Comparison of ENCODE assay signal across 8 cellular contexts in the genomic region with DNA sequence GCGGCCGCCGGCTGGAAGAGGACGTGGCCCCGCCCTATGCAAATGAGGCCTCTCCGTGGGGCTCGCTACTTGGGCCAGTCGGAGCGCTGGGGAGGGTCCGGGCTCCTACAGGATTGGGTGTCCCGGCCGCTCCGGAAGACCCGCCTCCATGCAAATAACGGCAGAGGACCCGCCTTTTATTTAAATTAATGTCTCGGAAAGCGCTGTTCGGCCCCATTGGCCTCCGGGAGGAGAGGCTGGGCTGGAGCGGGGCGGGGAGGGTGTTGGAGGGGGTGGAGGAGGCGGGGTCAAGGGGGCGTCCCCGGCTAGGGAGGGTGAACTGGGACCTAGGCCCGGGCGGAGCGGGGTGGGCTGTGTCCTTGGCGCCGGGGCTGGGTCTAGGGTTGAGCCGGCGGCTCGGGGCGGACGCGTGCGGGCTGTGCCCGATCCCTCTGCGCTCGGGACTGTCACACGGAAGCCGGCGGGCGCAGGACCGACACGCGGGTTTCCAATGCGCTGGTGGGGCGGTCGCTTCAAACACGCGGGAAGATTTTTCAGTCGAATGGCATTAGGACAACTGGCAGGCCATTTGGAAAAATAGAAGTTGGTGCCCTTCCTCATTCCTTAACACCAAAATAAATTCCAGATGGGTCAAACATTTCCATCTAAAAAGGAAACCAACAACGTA. TPM values are rescaled to one million over a fixed set of nuclear protein-coding genes. Genes with fewer than 3 reads are reported as not detected.
DNase-seq lines count a peak whose midpoint lies in the region; ATAC-seq, FAIRE-seq and TF ChIP-seq lines count a peak whose summit lies in the region.

No MANE protein-coding gene starts in this region.

- peak overlapping the region; percentile 91 for H2AFZ ChIP-seq in mammary epithelial cell (ENCODE audit: low read depth, low read length)

- BruUV-seq in mammary epithelial cell (replicated peaks; lab: Mats Ljungman, UMichigan): TSS peak; percentile 51

- no peak for FAIRE-seq in small intestine (lab: Jason Lieb, UNC)

- TF ChIP-seq CTCF in AG04449 (IDR thresholded peaks at IDR 0.05; ENCODE audit: insufficient read depth, low read length, missing control alignments) (no peak), VCaP (conservative IDR thresholded peaks at IDR 0.05) (peak; percentile 27; the same call in 1 of the 2 replicates), mammary epithelial cell (conservative IDR thresholded peaks at IDR 0.05 in 1 of 2, IDR thresholded peaks at IDR 0.05 in 1 of 2; ENCODE audit: extremely low read depth in 1 of 2, insufficient read depth in 1 of 2, low read depth in 1 of 2, low read length in 2 of 2) (no peak)

- ATAC-seq in GM18873 (IDR thresholded peaks at IDR 0.05; ENCODE audit: low FRiP score, unreplicated experiment) (peak; percentile 85), HG03135 (IDR thresholded peaks at IDR 0.05; ENCODE audit: unreplicated experiment) (peak; percentile 91)

- peak overlapping the region; percentile 83 for H3K4me3 ChIP-seq in AG04449 (ENCODE audit: low read depth, low read length)
- peak overlapping the region; percentile 53 to 84 (median 65) for H3K4me3 ChIP-seq in mammary epithelial cell (replicated peaks in 1 of 3; ENCODE audit: insufficient read depth in 1 of 3, low read depth in 2 of 3, low read length in 3 of 3)
- peak overlapping the region; percentile 48 to 74 for H3K4me3 ChIP-seq in small intestine (ENCODE audit: low read depth in 1 of 2, low read length in 2 of 2)

- H3K79me2 ChIP-seq in mammary epithelial cell (ENCODE audit: insufficient read depth, low read length): peaks cover 8% of the 10 kb centered on the region

- peaks cover 4% of the 10 kb centered on the region for H3K36me3 ChIP-seq in mammary epithelial cell (ENCODE audit: insufficient read depth, low read length)
- H3K36me3 ChIP-seq in small intestine (ENCODE audit: control insufficient read depth in 2 of 2, insufficient read depth in 2 of 2, low read length in 2 of 2): peaks cover 4 to 5% of the 10 kb centered on the region in 2 donors

- 0% methylated on average over 14 of the region's 54 CpGs for WGBS in mammary epithelial cell (ENCODE audit: low coverage, missing lambda C conversion rate)
- WGBS in small intestine, 3 donors: 0% methylated on average over 47 to 54 of the region's 54 CpGs

- H3K9ac ChIP-seq in mammary epithelial cell (ENCODE audit: insufficient read depth, low read length): peak overlapping the region; percentile 56

- no peaks in the 10 kb centered on the region for H4K20me1 ChIP-seq in mammary epithelial cell (ENCODE audit: insufficient read depth, low read length)

- peaks cover 3% of the 10 kb centered on the region for H3K4me1 ChIP-seq in mammary epithelial cell (ENCODE audit: insufficient read depth, low read length)
- peaks cover 0 to 3% of the 10 kb centered on the region in 2 donors for H3K4me1 ChIP-seq in small intestine (ENCODE audit: control insufficient read depth in 2 of 2, insufficient read depth in 1 of 2, low read depth in 1 of 2, low read length in 1 of 2)

- H3K27ac ChIP-seq in VCaP (peak overlapping the region; percentile 94), mammary epithelial cell (ENCODE audit: insufficient read depth, low read depth, low read length) (peak overlapping the region; percentile 18), small intestine (ENCODE audit: low read depth in 1 of 2, low read length in 1 of 2) (peak overlapping the region in 1 of 2 donors; percentile 86)

- H3K27me3 ChIP-seq in mammary epithelial cell (ENCODE audit: insufficient read depth, low read length) (no peaks in the 10 kb centered on the region), small intestine (ENCODE audit: control insufficient read depth in 2 of 2, insufficient read depth in 2 of 2, low read length in 2 of 2) (no peaks in the 10 kb centered on the region)

- in situ Hi-C loops in mammary epithelial cell (cut with MboI; ENCODE audit: low sequenced_read_pairs in 2 of 2): no loop called here

- POLR2A ChIA-PET in AG04449 (lab: Yijun Ruan, JAX): no interaction called here

- no peaks in the 10 kb centered on the region for H3K9me3 ChIP-seq in mammary epithelial cell (replicated peaks; ENCODE audit: insufficient read depth, low read length)
- no peaks in the 10 kb centered on the region for H3K9me3 ChIP-seq in small intestine (ENCODE audit: control insufficient read depth, low read depth)

- intact Hi-C loops in mammary epithelial cell (cut with micrococcal nuclease): loop anchor here (5.0 kb wide), 1 partner anchor 225 kb away; no protein-coding TSS in a partner anchor

- dilution Hi-C loops in mammary epithelial cell (cut with HindIII; ENCODE audit: low sequenced_read_pairs): no loop called here

- CTCF ChIA-PET in AG04449 (lab: Yijun Ruan, JAX): no interaction called here
- CTCF ChIA-PET in mammary epithelial cell (lab: Charles Lee; ENCODE audit: low non-redundant PET): no interaction called here

- peak overlapping the region; percentile 93 for H3K4me2 ChIP-seq in mammary epithelial cell (ENCODE audit: insufficient read depth, low read depth, low read length)

- DNase-seq in AG04449 (ENCODE audit: low read depth, low spot score) (peak; percentile 93), NCI-H2196 (lab: John Stamatoyannopoulos, UW; ENCODE audit: unreplicated experiment) (peak; percentile 97), mammary epithelial cell (peak; percentile 99), iPS-NIHi11 (ENCODE audit: low spot score) (peak; percentile 99), small intestine (peak; percentile 99)

RNA-seq across cellular contexts. Expression of a gene that starts 0.3 kb away (rescaled TPM):
- 10 to 100 TPM; 11.8 to 18.7 TPM for total RNA-seq in mammary epithelial cell
- polyA plus RNA-seq in mammary epithelial cell (5.3 TPM), small intestine (10 to 100 TPM; 13.8 to 21.9 (median 15.2) TPM)
- polyA minus RNA-seq in mammary epithelial cell: 4.8 TPM

RNA-seq across cellular contexts. Expression of a gene that starts 17.3 kb away (rescaled TPM):
- not detected for total RNA-seq in mammary epithelial cell
- polyA plus RNA-seq in mammary epithelial cell (not detected), small intestine (1 to 10 TPM in 2 of 3 donors, under 1 TPM in 1; 1.00 to 5.7 (median 2.2) TPM)
- polyA minus RNA-seq in mammary epithelial cell: not detected

RNA-seq across cellular contexts. Expression of a gene that starts 21.5 kb away (rescaled TPM):
- total RNA-seq in mammary epithelial cell: 10 to 100 TPM in 1 of 2 donors, under 1 TPM in 1; 0.24 to 16.7 TPM
- polyA plus RNA-seq in mammary epithelial cell (0.06 TPM), small intestine (10 to 100 TPM in 1 of 3 donors, 1 to 10 TPM in 2; 1.3 to 34.8 (median 3.0) TPM)
- 5.3 TPM for polyA minus RNA-seq in mammary epithelial cell

RNA-seq across cellular contexts. Expression of a gene that starts 38.2 kb away (rescaled TPM):
- 10 to 100 TPM; 89.1 to 90.9 TPM for total RNA-seq in mammary epithelial cell
- polyA plus RNA-seq in mammary epithelial cell (130 TPM), small intestine (10 to 100 TPM; 66.4 to 97.5 (median 69.4) TPM)
- polyA minus RNA-seq in mammary epithelial cell: 96.7 TPM

RNA-seq across cellular contexts. Expression of a gene that starts 40.7 kb away (rescaled TPM):
- 100 to 1,000 TPM in 1 of 2 donors, 10 to 100 TPM in 1; 72.8 to 144 TPM for total RNA-seq in mammary epithelial cell
- 187 TPM for polyA plus RNA-seq in mammary epithelial cell
- 144 TPM for polyA minus RNA-seq in mammary epithelial cell
- polyA plus RNA-seq in small intestine: 10 to 100 TPM; 13.6 to 82.4 (median 27.3) TPM
